ENCODE assay signal across 29 cellular contexts in genomic region chr10:26776258-26776657, GRCh38.
DNase-seq lines count a peak whose midpoint lies in the region; ATAC-seq and TF ChIP-seq lines count a peak whose summit lies in the region.
"Had no signal": no experiment of that assay in that cellular context is flagged by ENCODE, and none has a peak within 500 bp of the region (broad histone marks: within the 10 kb centered on the region; RNA-seq: fewer than 3 reads in every experiment).

No MANE protein-coding gene starts in this region.

- no peak overlapping the region for H3K4me3 ChIP-seq in Caco-2 (ENCODE audit: low read depth, low read length)
- no peak overlapping the region for H3K4me3 ChIP-seq in naive thymus-derived CD4-positive, alpha-beta T cell (ENCODE audit: low read length)
- H3K4me3 ChIP-seq: BLaER1 treated with 17β-estradiol and CSF1 and Interleukin-3, amounts not matched to agents 10 nM and 100 nM; colonic mucosa; heart left ventricle; PC-9 had no signal

- BruUV-seq in Caco-2 (replicated peaks; lab: Mats Ljungman, UMichigan): no TSS peak

- H3K9me3 ChIP-seq in Caco-2: no peaks in the 10 kb centered on the region
- no peaks in the 10 kb centered on the region for H3K9me3 ChIP-seq in naive thymus-derived CD4-positive, alpha-beta T cell (ENCODE audit: control insufficient read depth in 2 of 3, low read length in 3 of 3)
- H3K9me3 ChIP-seq: colonic mucosa, heart left ventricle had no signal

- H3K36me3 ChIP-seq in Caco-2 (ENCODE audit: control insufficient read depth, insufficient read depth, low read length): no peaks in the 10 kb centered on the region
- H3K36me3 ChIP-seq in naive thymus-derived CD4-positive, alpha-beta T cell (ENCODE audit: control insufficient read depth in 2 of 3, insufficient read depth in 3 of 3, low read length in 3 of 3): peaks cover 0 to 4% (median 0%) of the 10 kb centered on the region in 3 experiments
- H3K36me3 ChIP-seq: colonic mucosa had no signal

- ATAC-seq in effector memory CD8-positive, alpha-beta T cell (replicated peaks): no peak
- ATAC-seq in naive thymus-derived CD4-positive, alpha-beta T cell: no peak
- ATAC-seq in left colon (no peak), GM19328 (IDR thresholded peaks at IDR 0.05; ENCODE audit: unreplicated experiment) (no peak)
- ATAC-seq: activated CD8-positive, alpha-beta memory T cell treated with anti-CD3 and anti-CD28 coated beads, Interleukin-2, amount 10 ng/mL, durations not matched to agents 7 days and 5 days; esophagus mucosa; heart left ventricle; stimulated activated naive CD8-positive, alpha-beta T cell treated with anti-CD3 and anti-CD28 coated beads, Interleukin-15, amount 100 ng/mL, for 72 hours had no signal

- CTCF ChIA-PET in Caco-2 (lab: Charles Lee): interaction anchor here (0.6 kb wide), 1 partner anchor 106 kb away, joined by 3 read pairs; no protein-coding TSS in a partner anchor
- CTCF ChIA-PET in naive thymus-derived CD4-positive, alpha-beta T cell (lab: Charles Lee): no interaction called here
- CTCF ChIA-PET in activated CD4-positive, alpha-beta memory T cell treated with anti-CD3 and anti-CD28 coated beads, Interleukin-2, amount 10 ng/mL, durations not matched to agents 7 days and 5 days (lab: Charles Lee): interaction anchor here (0.6 to 1.4 kb wide), 2 partner anchors 49 to 593 kb away, joined by 3 to 6 read pairs; no protein-coding TSS in a partner anchor

- intact Hi-C loops in Caco-2 (cut with micrococcal nuclease; ENCODE audit: unreplicated experiment): no loop called here
- intact Hi-C loops in naive thymus-derived CD4-positive, alpha-beta T cell (cut with micrococcal nuclease): no loop called here
- intact Hi-C loops in left colon (cut with DNase I, micrococcal nuclease): no loop called here

- H3K36me3 Mint-ChIP-seq in Caco-2 (ENCODE audit: insufficient read depth, unreplicated experiment): peaks cover 10% of the 10 kb centered on the region
- peaks cover 20% of the 10 kb centered on the region for H3K36me3 Mint-ChIP-seq in effector memory CD8-positive, alpha-beta T cell (ENCODE audit: insufficient read depth)
- peaks cover 0 to 17% (median 2%) of the 10 kb centered on the region in 5 donors for H3K36me3 Mint-ChIP-seq in naive thymus-derived CD4-positive, alpha-beta T cell
- peaks cover 8% of the 10 kb centered on the region for H3K36me3 Mint-ChIP-seq in activated CD4-positive, alpha-beta memory T cell treated with anti-CD3 and anti-CD28 coated beads, Interleukin-2, amount 10 ng/mL, durations not matched to agents 7 days and 5 days (ENCODE audit: low read depth)

- H3K27ac ChIP-seq in naive thymus-derived CD4-positive, alpha-beta T cell (ENCODE audit: low read depth, low read length): peak overlapping the region; percentile 5
- H3K27ac ChIP-seq: BLaER1 treated with 17β-estradiol and CSF1 and Interleukin-3, amounts not matched to agents 10 nM and 100 nM; colonic mucosa; heart left ventricle; HL-60; KMS-11; PC-9 had no signal

- peak overlapping the region; percentile 46 for H3K27ac Mint-ChIP-seq in Caco-2 (ENCODE audit: unreplicated experiment)
- peak overlapping the region; percentile 38 to 77 for H3K27ac Mint-ChIP-seq in effector memory CD8-positive, alpha-beta T cell
- peak overlapping the region in 4 of 9 donors; percentile 16 to 61 (median 34) for H3K27ac Mint-ChIP-seq in naive thymus-derived CD4-positive, alpha-beta T cell
- H3K27ac Mint-ChIP-seq in activated CD4-positive, alpha-beta memory T cell treated with anti-CD3 and anti-CD28 coated beads, Interleukin-2, amount 10 ng/mL, durations not matched to agents 7 days and 5 days: no peak overlapping the region
- H3K27ac Mint-ChIP-seq: activated B cell treated with CpG ODN at 0.5 μM for 24 hours; activated CD8-positive, alpha-beta memory T cell treated with anti-CD3 and anti-CD28 coated beads, Interleukin-2, amount 10 ng/mL, durations not matched to agents 7 days and 5 days; activated naive CD4-positive, alpha-beta T cell treated with anti-CD3 and anti-CD28 coated beads for 36 hours had no signal

- no peaks in the 10 kb centered on the region for H3K9me3 Mint-ChIP-seq in Caco-2 (ENCODE audit: unreplicated experiment)
- no peaks in the 10 kb centered on the region for H3K9me3 Mint-ChIP-seq in effector memory CD8-positive, alpha-beta T cell
- no peaks in the 10 kb centered on the region for H3K9me3 Mint-ChIP-seq in naive thymus-derived CD4-positive, alpha-beta T cell
- no peaks in the 10 kb centered on the region for H3K9me3 Mint-ChIP-seq in activated CD4-positive, alpha-beta memory T cell treated with anti-CD3 and anti-CD28 coated beads, Interleukin-2, amount 10 ng/mL, durations not matched to agents 7 days and 5 days
- H3K9me3 Mint-ChIP-seq: activated B cell treated with CpG ODN at 0.5 μM for 24 hours; activated naive CD4-positive, alpha-beta T cell treated with anti-CD3 and anti-CD28 coated beads for 36 hours; stimulated activated naive CD8-positive, alpha-beta T cell treated with anti-CD3 and anti-CD28 coated beads, Interleukin-15, amount 100 ng/mL, for 72 hours had no signal

- no peaks in the 10 kb centered on the region for H3K27me3 Mint-ChIP-seq in Caco-2 (ENCODE audit: insufficient read depth, unreplicated experiment)
- no peaks in the 10 kb centered on the region for H3K27me3 Mint-ChIP-seq in effector memory CD8-positive, alpha-beta T cell
- no peaks in the 10 kb centered on the region for H3K27me3 Mint-ChIP-seq in naive thymus-derived CD4-positive, alpha-beta T cell
- no peaks in the 10 kb centered on the region for H3K27me3 Mint-ChIP-seq in activated CD4-positive, alpha-beta memory T cell treated with anti-CD3 and anti-CD28 coated beads, Interleukin-2, amount 10 ng/mL, durations not matched to agents 7 days and 5 days
- H3K27me3 Mint-ChIP-seq: activated B cell treated with CpG ODN at 0.5 μM for 24 hours; activated CD8-positive, alpha-beta memory T cell treated with anti-CD3 and anti-CD28 coated beads, Interleukin-2, amount 10 ng/mL, durations not matched to agents 7 days and 5 days; stimulated activated naive CD8-positive, alpha-beta T cell treated with anti-CD3 and anti-CD28 coated beads, Interleukin-15, amount 100 ng/mL, for 72 hours had no signal

- H3K4me1 Mint-ChIP-seq in Caco-2 (ENCODE audit: low read depth, unreplicated experiment): peaks cover 59% of the 10 kb centered on the region
- H3K4me1 Mint-ChIP-seq in effector memory CD8-positive, alpha-beta T cell (ENCODE audit: low read depth in 2 of 2): peaks cover 39 to 76% of the 10 kb centered on the region in 2 donors
- H3K4me1 Mint-ChIP-seq in naive thymus-derived CD4-positive, alpha-beta T cell: peaks cover 36 to 93% (median 85%) of the 10 kb centered on the region in 7 donors
- H3K4me1 Mint-ChIP-seq in activated CD4-positive, alpha-beta memory T cell treated with anti-CD3 and anti-CD28 coated beads, Interleukin-2, amount 10 ng/mL, durations not matched to agents 7 days and 5 days: peaks cover 41% of the 10 kb centered on the region

- H3K4me1 ChIP-seq in Caco-2: peaks cover 49% of the 10 kb centered on the region
- peaks cover 13 to 23% of the 10 kb centered on the region in 2 donors for H3K4me1 ChIP-seq in naive thymus-derived CD4-positive, alpha-beta T cell (ENCODE audit: control insufficient read depth in 2 of 2, insufficient read depth in 2 of 2, low read length in 2 of 2)

- POLR2A ChIA-PET in Caco-2 (lab: Charles Lee): no interaction called here
- POLR2A ChIA-PET in naive thymus-derived CD4-positive, alpha-beta T cell (lab: Charles Lee): interaction anchor here (1.4 kb wide), 1 partner anchor 85 kb away, joined by 6 read pairs; the partner anchor contains the start of gene ABI1
- POLR2A ChIA-PET in activated CD4-positive, alpha-beta memory T cell treated with anti-CD3 and anti-CD28 coated beads, Interleukin-2, amount 10 ng/mL, durations not matched to agents 7 days and 5 days (lab: Charles Lee): no interaction called here

- H3K27me3 ChIP-seq in Caco-2 (replicated peaks; ENCODE audit: control insufficient read depth, insufficient read depth, low read length): no peaks in the 10 kb centered on the region
- H3K27me3 ChIP-seq in naive thymus-derived CD4-positive, alpha-beta T cell (ENCODE audit: control insufficient read depth in 2 of 2, insufficient read depth in 2 of 2, low read length in 2 of 2): no peaks in the 10 kb centered on the region
- H3K27me3 ChIP-seq: BLaER1 treated with 17β-estradiol and CSF1 and Interleukin-3, amounts not matched to agents 10 nM and 100 nM; colonic mucosa; heart left ventricle had no signal

- DNase-seq in Caco-2 (no peak), M059J (ENCODE audit: low read depth) (peak; percentile 32), left colon (no peak)
- no peak for DNase-seq in effector memory CD8-positive, alpha-beta T cell
- no peak for DNase-seq in naive thymus-derived CD4-positive, alpha-beta T cell
- no peak for DNase-seq in activated CD4-positive, alpha-beta memory T cell treated with anti-CD3 and anti-CD28 coated beads, Interleukin-2, amount 10 ng/mL, durations not matched to agents 7 days and 5 days
- DNase-seq: activated B cell treated with CpG ODN at 0.5 μM for 24 hours; activated CD4-positive, alpha-beta T cell treated with anti-CD3 and anti-CD28 coated beads, Interleukin-2, amount 50 U/mL, for 1 hour; activated CD8-positive, alpha-beta memory T cell treated with anti-CD3 and anti-CD28 coated beads, Interleukin-2, amount 10 ng/mL, durations not matched to agents 7 days and 5 days; activated naive CD4-positive, alpha-beta T cell treated with anti-CD3 and anti-CD28 coated beads for 36 hours; amniotic stem cell; colonic mucosa; COR-L47; effector CD8-positive, alpha-beta T cell; foreskin fibroblast; heart left ventricle; mesenchymal stem cell; NCI-H1436; NCI-H524 treated with DMSO at 0.1 percent for 48 hours; NK-92 treated with Interleukin-12 subunit alpha and Interleukin-12 subunit beta, amount 100 ng/mL, for 24 hours; PC-9; SIG-M5; stimulated activated naive CD8-positive, alpha-beta T cell treated with anti-CD3 and anti-CD28 coated beads, Interleukin-15, amount 100 ng/mL, for 72 hours; T1000 had no signal

- no peak for TF ChIP-seq CTCF in Caco-2 (IDR thresholded peaks at IDR 0.05; ENCODE audit: insufficient read depth in 1 of 2, low read depth in 1 of 2, low read length in 1 of 2, severe bottlenecking in 1 of 2, unreplicated experiment in 1 of 2)

- H3K4me3 Mint-ChIP-seq in Caco-2 (ENCODE audit: unreplicated experiment): no peak overlapping the region
- no peak overlapping the region for H3K4me3 Mint-ChIP-seq in effector memory CD8-positive, alpha-beta T cell
- H3K4me3 Mint-ChIP-seq in naive thymus-derived CD4-positive, alpha-beta T cell: peak overlapping the region in 1 of 10 donors; percentile 23
- no peak overlapping the region for H3K4me3 Mint-ChIP-seq in activated CD4-positive, alpha-beta memory T cell treated with anti-CD3 and anti-CD28 coated beads, Interleukin-2, amount 10 ng/mL, durations not matched to agents 7 days and 5 days
- H3K4me3 Mint-ChIP-seq: activated B cell treated with CpG ODN at 0.5 μM for 24 hours; activated CD8-positive, alpha-beta memory T cell treated with anti-CD3 and anti-CD28 coated beads, Interleukin-2, amount 10 ng/mL, durations not matched to agents 7 days and 5 days; activated naive CD4-positive, alpha-beta T cell treated with anti-CD3 and anti-CD28 coated beads for 36 hours; stimulated activated naive CD8-positive, alpha-beta T cell treated with anti-CD3 and anti-CD28 coated beads, Interleukin-15, amount 100 ng/mL, for 72 hours had no signal
